ENCODE assay signal across 9 cellular contexts in the genomic region with DNA sequence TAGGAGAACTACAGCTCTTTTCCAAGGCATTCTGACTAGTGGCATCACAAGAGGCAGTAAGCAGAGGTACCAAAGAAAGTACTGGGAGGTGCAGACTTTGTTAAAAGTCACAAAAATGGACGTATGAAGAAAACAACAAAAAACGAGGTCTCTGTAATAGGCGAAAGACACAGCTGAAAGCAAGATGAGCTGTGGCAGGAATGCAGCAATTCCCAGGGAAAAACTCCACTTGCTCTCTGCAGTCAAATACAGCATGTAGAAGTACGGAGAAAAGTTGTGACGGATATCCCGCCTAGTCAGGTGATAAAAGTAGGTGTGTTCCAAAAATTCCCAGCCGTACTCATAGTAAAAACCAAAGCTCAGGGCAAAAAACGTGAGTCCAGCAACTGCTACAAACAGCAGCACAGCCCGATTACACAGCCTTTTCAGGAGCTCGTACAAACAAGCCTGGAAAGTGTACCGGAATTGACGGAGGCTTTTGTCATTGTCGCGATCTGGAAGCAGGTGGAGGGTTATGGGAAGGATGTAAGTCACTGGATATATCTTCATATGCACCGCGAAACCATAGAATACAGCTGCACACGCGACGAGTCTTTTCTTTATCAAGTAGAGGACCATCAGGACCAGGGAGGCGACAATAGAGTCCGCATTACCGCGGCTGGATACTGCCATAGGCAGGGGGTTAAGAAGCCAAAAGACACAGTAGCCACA. TPM values are rescaled to one million over a fixed set of nuclear protein-coding genes. Genes with fewer than 3 reads are reported as not detected.
DNase-seq lines count a peak whose midpoint lies in the region; ATAC-seq and TF ChIP-seq lines count a peak whose summit lies in the region.
"Had no signal": no experiment of that assay in that cellular context is flagged by ENCODE, and none has a peak within 500 bp of the region (broad histone marks: within the 10 kb centered on the region; RNA-seq: fewer than 3 reads in every experiment).

No MANE protein-coding gene starts in this region.

- H3K4me1 ChIP-seq in endocrine pancreas (ENCODE audit: control insufficient read depth, insufficient read depth, low read length): peaks cover 8% of the 10 kb centered on the region
- H3K4me1 ChIP-seq in naive thymus-derived CD4-positive, alpha-beta T cell (ENCODE audit: control insufficient read depth in 2 of 2, insufficient read depth in 2 of 2, low read length in 2 of 2): peaks cover 12 to 14% of the 10 kb centered on the region in 2 donors

- peaks cover 30 to 56% (median 45%) of the 10 kb centered on the region in 7 donors for H3K4me1 Mint-ChIP-seq in naive thymus-derived CD4-positive, alpha-beta T cell

- no peak for ATAC-seq in naive thymus-derived CD4-positive, alpha-beta T cell

- H3K36me3 Mint-ChIP-seq in naive thymus-derived CD4-positive, alpha-beta T cell: peaks cover 0 to 7% (median 5%) of the 10 kb centered on the region in 5 donors

- TF ChIP-seq CTCF in GM10248 (IDR thresholded peaks at IDR 0.05; ENCODE audit: control extremely low read depth, extremely low read depth, low read depth, missing control alignments): no peak

- no peaks in the 10 kb centered on the region for H3K9me3 ChIP-seq in endocrine pancreas (ENCODE audit: control insufficient read depth, low read length)
- H3K9me3 ChIP-seq in naive thymus-derived CD4-positive, alpha-beta T cell (ENCODE audit: control insufficient read depth in 2 of 3, low read length in 3 of 3): no peaks in the 10 kb centered on the region

- H3K27ac ChIP-seq in naive thymus-derived CD4-positive, alpha-beta T cell (ENCODE audit: low read depth, low read length): peak overlapping the region; percentile 69

- POLR2A ChIA-PET in GM10248 (lab: Yijun Ruan, JAX): no interaction called here
- POLR2A ChIA-PET in naive thymus-derived CD4-positive, alpha-beta T cell (lab: Charles Lee): interaction anchor here (0.8 to 1.3 kb wide), 7 partner anchors 8 to 115 kb away, joined by 3 to 5 read pairs (median 4); a partner anchor contains a TSS

- DNase-seq in GM10248 (ENCODE audit: extremely low spot score): peak; percentile 18
- DNase-seq in H7: peak; percentile 44
- DNase-seq in RKO (ENCODE audit: low spot score): peak; percentile 42
- peak in 6 of 9 donors; percentile 3 to 26 (median 14) for DNase-seq in naive thymus-derived CD4-positive, alpha-beta T cell
- no peak for DNase-seq in iPS-NIHi7 (ENCODE audit: extremely low spot score)
- no peak for DNase-seq in DMS153 treated with DMSO at 0.1 percent for 48 hours (lab: John Stamatoyannopoulos, UW; ENCODE audit: unreplicated experiment)
- no peak for DNase-seq in effector CD8-positive, alpha-beta T cell (lab: John Stamatoyannopoulos, UW)

- peak overlapping the region; percentile 84 for H3K9ac ChIP-seq in endocrine pancreas (ENCODE audit: control insufficient read depth, insufficient read depth, low read length)

- H3K27me3 ChIP-seq in H7 (ENCODE audit: control insufficient read depth, insufficient read depth, low read length) (peaks cover 11% of the 10 kb centered on the region; the same call in 1 of the 2 replicates), endocrine pancreas (ENCODE audit: control insufficient read depth, insufficient read depth, low read length) (no peaks in the 10 kb centered on the region)
- H3K27me3 ChIP-seq in naive thymus-derived CD4-positive, alpha-beta T cell (ENCODE audit: control insufficient read depth in 2 of 2, insufficient read depth in 2 of 2, low read length in 2 of 2): no peaks in the 10 kb centered on the region

- H3K27me3 Mint-ChIP-seq in naive thymus-derived CD4-positive, alpha-beta T cell: peaks cover 0 to 18% (median 0%) of the 10 kb centered on the region in 5 donors

- CTCF ChIA-PET in GM10248 (lab: Yijun Ruan, JAX): interaction anchor here (1.1 to 4.8 kb wide), 15 partner anchors 8 to 898 kb away, joined by 3 to 45 read pairs (median 4); a partner anchor contains a TSS
- CTCF ChIA-PET in naive thymus-derived CD4-positive, alpha-beta T cell (lab: Charles Lee): interaction anchor here (0.5 to 2.8 kb wide), 6 partner anchors 16 to 136 kb away, joined by 3 to 10 read pairs (median 5); no protein-coding TSS in a partner anchor

- H3K27ac Mint-ChIP-seq in naive thymus-derived CD4-positive, alpha-beta T cell: peak overlapping the region; percentile 69 to 96 (median 89)

- H3K36me3 ChIP-seq in H7 (replicated peaks; ENCODE audit: control insufficient read depth, insufficient read depth, low read length) (no peaks in the 10 kb centered on the region), endocrine pancreas (ENCODE audit: control insufficient read depth, insufficient read depth, low read length) (no peaks in the 10 kb centered on the region)
- no peaks in the 10 kb centered on the region for H3K36me3 ChIP-seq in naive thymus-derived CD4-positive, alpha-beta T cell (ENCODE audit: control insufficient read depth in 2 of 3, insufficient read depth in 3 of 3, low read length in 3 of 3)

- H3K4me3 ChIP-seq in H7 (ENCODE audit: insufficient read depth, low read depth, low read length): peak overlapping the region; percentile 91
- peak overlapping the region; percentile 87 for H3K4me3 ChIP-seq in endocrine pancreas (ENCODE audit: control insufficient read depth, insufficient read depth, low read length)
- peak overlapping the region; percentile 68 for H3K4me3 ChIP-seq in naive thymus-derived CD4-positive, alpha-beta T cell (ENCODE audit: low read length)

- H3K4me3 Mint-ChIP-seq in naive thymus-derived CD4-positive, alpha-beta T cell: peak overlapping the region; percentile 90 to 100 (median 98)

- intact Hi-C loops in naive thymus-derived CD4-positive, alpha-beta T cell (cut with micrococcal nuclease): loop anchor here (1.0 to 5.0 kb wide), 11 partner anchors 15 to 312 kb away; a partner anchor contains a TSS

- H3K9me3 Mint-ChIP-seq in naive thymus-derived CD4-positive, alpha-beta T cell: no peaks in the 10 kb centered on the region

RNA-seq across cellular contexts. Expression of a gene that starts 1.0 kb away (rescaled TPM):
- total RNA-seq in H7 (2014; rRNA removed; shearing (Covaris generic)): 2.6 and 3.0 TPM in 2 replicates
- 10 to 100 TPM in 2 of 5 experiments, 1 to 10 TPM in 3; 4.0 to 11.4 (median 7.0) TPM for total RNA-seq in naive thymus-derived CD4-positive, alpha-beta T cell
- 1 to 10 TPM; 4.1 to 5.0 TPM for polyA plus RNA-seq in naive thymus-derived CD4-positive, alpha-beta T cell

RNA-seq across cellular contexts. Expression of a gene that starts 39.1 kb away (rescaled TPM):
- total RNA-seq in H7 (2014; rRNA removed; shearing (Covaris generic)): 0.07 TPM in 1 of 2 replicates, not detected in the other
- total RNA-seq in naive thymus-derived CD4-positive, alpha-beta T cell: under 1 TPM in 1 of 5 experiments, not detected in 4; 0.32 TPM
- polyA plus RNA-seq in naive thymus-derived CD4-positive, alpha-beta T cell: under 1 TPM in 1 of 2 donors, not detected in 1; 0.29 TPM
- total RNA-seq: subcutaneous adipose tissue had no signal

RNA-seq across cellular contexts. Expression of a gene that starts 50.5 kb away (rescaled TPM):
- total RNA-seq in H7 (2014; rRNA removed; shearing (Covaris generic)): 0.07 TPM in 1 of 2 replicates, not detected in the other
- total RNA-seq in naive thymus-derived CD4-positive, alpha-beta T cell: not detected
- under 1 TPM; 0.06 to 0.08 TPM for polyA plus RNA-seq in naive thymus-derived CD4-positive, alpha-beta T cell
- total RNA-seq: subcutaneous adipose tissue had no signal

Comparison
In these comparisons a context has a peak if more than half of its experiments do, and no peak if none do; other contexts are left out.
1. DNase-seq: peak in GM10248 (single experiment), H7 (single experiment), RKO (single experiment) and naive thymus-derived CD4-positive, alpha-beta T cell (6 of 9); none in iPS-NIHi7 (single experiment), DMS153 treated with DMSO at 0.1 percent for 48 hours (single experiment) and effector CD8-positive, alpha-beta T cell (single experiment).
2. Peak in every context shown above with its lines, with median percentiles within 50 percentile points of each other: H3K4me3 ChIP-seq.